In the genomic region with DNA sequence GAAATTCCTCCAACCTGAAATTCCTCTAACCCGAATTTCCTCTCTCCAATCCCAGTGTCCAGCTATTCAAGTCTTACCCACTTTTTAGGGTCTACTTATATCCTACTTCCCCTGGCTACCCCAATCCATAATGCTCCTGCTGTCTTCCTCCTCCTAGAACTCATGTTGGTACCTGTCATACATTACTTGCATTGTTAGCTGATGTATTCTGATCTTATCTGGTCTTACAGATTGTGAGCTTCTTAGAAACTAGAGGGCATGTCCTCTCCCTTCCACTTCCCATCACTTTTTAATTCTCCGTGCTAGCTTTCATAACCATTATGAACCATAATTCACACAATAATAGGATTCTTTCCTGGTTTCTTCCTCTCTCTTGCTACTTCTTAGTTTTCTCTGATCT, we compare ENCODE assay signal across 1 cellular context.
TF ChIP-seq lines count a peak whose summit lies in the region.

No MANE protein-coding gene starts in this region.

TF ChIP-seq in IMR-90, 13 proteins besides CTCF, POLR2A, EP300 and RAD21:
- TF ChIP-seq SMC3 (IDR thresholded peaks at IDR 0.05; ENCODE audit: low read depth, low read length) = no peak
- no peak for TF ChIP-seq MAZ (IDR thresholded peaks at IDR 0.05; ENCODE audit: borderline replicate concordance, low read depth, low read length)
- TF ChIP-seq USF2 (IDR thresholded peaks at IDR 0.05; ENCODE audit: low read depth, low read length) = no peak
- TF ChIP-seq RCOR1 (IDR thresholded peaks at IDR 0.05; ENCODE audit: insufficient replicate concordance, low read length) = no peak
- TF ChIP-seq MAFK (IDR thresholded peaks at IDR 0.05; ENCODE audit: low read depth, low read length) = no peak
- TF ChIP-seq CHD1 (IDR thresholded peaks at IDR 0.05; ENCODE audit: low read depth, low read length) = no peak
- no peak for TF ChIP-seq FOS (IDR thresholded peaks at IDR 0.05; ENCODE audit: low read depth, low read length)
- TF ChIP-seq RFX5 (IDR thresholded peaks at IDR 0.05; ENCODE audit: low read depth, low read length) = no peak
- TF ChIP-seq BHLHE40 (IDR thresholded peaks at IDR 0.05; ENCODE audit: low read depth, low read length) = no peak
TF ChIP-seq in IMR-90: peak in this region for 0.
